In the genomic region with DNA sequence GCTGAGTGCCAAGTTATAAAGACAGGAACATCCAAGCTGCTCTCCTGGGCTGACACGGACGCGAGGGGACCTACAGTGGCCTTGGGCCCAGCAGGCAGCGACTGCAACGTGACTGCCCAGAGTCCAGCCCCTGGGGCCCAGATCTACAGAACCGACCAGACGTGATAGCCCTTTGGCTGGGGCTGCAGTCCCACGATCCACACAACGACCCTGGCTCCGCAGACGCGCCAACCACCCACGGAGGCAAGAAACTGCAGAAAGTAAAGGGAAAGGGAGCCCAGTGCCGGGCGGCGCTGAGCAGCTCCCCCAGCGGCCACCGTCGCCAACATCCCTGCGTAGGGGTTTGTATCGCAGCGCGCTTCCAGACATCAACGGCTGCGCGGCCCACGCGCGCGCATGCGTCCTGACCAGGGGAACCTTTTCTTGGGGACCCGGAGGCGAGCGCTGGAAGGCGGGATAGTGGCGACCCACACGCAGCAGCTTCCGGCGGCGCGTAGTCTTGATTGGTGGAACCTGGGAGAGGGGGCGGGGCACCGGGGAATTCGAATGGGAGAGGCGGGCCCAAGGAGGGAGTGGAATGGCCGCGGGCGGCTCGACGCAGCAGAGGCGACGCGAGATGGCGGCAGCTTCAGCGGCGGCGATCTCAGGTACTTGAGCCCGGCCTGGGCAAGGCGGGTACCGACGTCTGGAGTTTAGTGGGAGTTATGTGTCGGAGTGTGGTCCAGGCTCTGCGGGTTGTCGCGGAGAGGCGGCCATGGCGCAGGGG, we compare ENCODE assay signal across 8 cellular contexts. TPM values are rescaled to one million over a fixed set of nuclear protein-coding genes. Genes with fewer than 3 reads are reported as not detected.
DNase-seq lines count a peak whose midpoint lies in the region; ATAC-seq and TF ChIP-seq lines count a peak whose summit lies in the region.

A gene (plus strand): TSS at position 569 of the 766 bp plus-strand sequence. CDS start 9 bp downstream, at position 578.

- 0 out of 2 replicates have a peak, but pooled peaks cover 9% of the 10 kb centered on the region for H4K20me1 ChIP-seq in PC-9 (ENCODE audit: insufficient read depth)

- peak within 1 kb of the TSS; percentile 98 for H2AFZ ChIP-seq in PC-9

- peak within 1 kb of the TSS; percentile 87 to 96 for H3K9ac ChIP-seq in mucosa of rectum (ENCODE audit: low read depth in 1 of 2, low read length in 2 of 2)

- POLR2A ChIA-PET in PC-9 (lab: Charles Lee; ENCODE audit: unreplicated experiment), result interaction anchor here (0.5 to 1.5 kb wide), 8 partner anchors 14 to 197 kb away, joined by 3 to 18 read pairs (median 4); a partner anchor contains a TSS

- H3K4me3 ChIP-seq in PC-9 (peak within 1 kb of the TSS; percentile 94), epithelial cell of proximal tubule (ENCODE audit: low read depth, low read length) (peak within 1 kb of the TSS; percentile 97), mucosa of rectum (ENCODE audit: low read length in 2 of 2) (peak within 1 kb of the TSS; percentile 94 to 99)

- DNase-seq in DMS79 (lab: John Stamatoyannopoulos, UW) (peak; percentile 96), KBM-7 (peak; percentile 99), PC-9 (peak; percentile 96 to 100), epithelial cell of proximal tubule (ENCODE audit: low read depth) (peak; percentile 70)
- DNase-seq in activated T-cell treated with anti-CD3 and anti-CD28 coated beads, Interleukin-2, amount 50 U/mL, for 1 hour, result peak; percentile 99
- peak; percentile 100 for DNase-seq in stimulated activated CD8-positive, alpha-beta memory T cell treated with anti-CD3 and anti-CD28 coated beads, Interleukin-4, amount 100 ng/mL, for 48 hours

- H3K27ac ChIP-seq in PC-9, result 0 out of 2 replicates have a peak within 1 kb of the TSS, but pooled peaks have one; percentile 10
- peak within 1 kb of the TSS; percentile 80 to 94 for H3K27ac ChIP-seq in mucosa of rectum (ENCODE audit: low read depth in 2 of 2, low read length in 2 of 2)

- H3K36me3 ChIP-seq in PC-9 (ENCODE audit: low read depth) (no peaks in the 10 kb centered on the region), mucosa of rectum (ENCODE audit: control insufficient read depth in 2 of 2, insufficient read depth in 2 of 2, low read length in 2 of 2) (no peaks in the 10 kb centered on the region)

- peak within 1 kb of the TSS; percentile 94 for H3K4me2 ChIP-seq in PC-9

- no peaks in the 10 kb centered on the region for H3K9me2 ChIP-seq in PC-9 (ENCODE audit: insufficient read depth)

- CTCF ChIA-PET in PC-9 (lab: Charles Lee), result interaction anchor here (0.6 to 1.6 kb wide), 3 partner anchors 25 to 61 kb away, joined by 3 to 7 read pairs (median 4); a partner anchor contains a TSS

- peak; percentile 76 for ATAC-seq in GM21717 (IDR thresholded peaks at IDR 0.05; ENCODE audit: unreplicated experiment)

- peaks cover 17% of the 10 kb centered on the region for H3K4me1 ChIP-seq in PC-9 (replicated peaks; ENCODE audit: insufficient read depth)
- H3K4me1 ChIP-seq in mucosa of rectum (ENCODE audit: control insufficient read depth in 2 of 2, insufficient read depth in 2 of 2, low read length in 2 of 2), result peaks cover 9 to 22% of the 10 kb centered on the region in 2 donors

- TF ChIP-seq CTCF in PC-9 (conservative IDR thresholded peaks at IDR 0.05) (peak; percentile 81), epithelial cell of proximal tubule (conservative IDR thresholded peaks at IDR 0.05; ENCODE audit: low read depth, low read length) (peak; percentile 57)

- H3F3A ChIP-seq in PC-9 (ENCODE audit: insufficient read depth, low read depth), result peaks cover 10% of the 10 kb centered on the region

- BruUV-seq in PC-9 (replicated peaks; lab: Mats Ljungman, UMichigan), result no TSS peak

- H3K9me3 ChIP-seq in PC-9 (ENCODE audit: insufficient read depth, low read depth), result no peaks in the 10 kb centered on the region
- no peaks in the 10 kb centered on the region for H3K9me3 ChIP-seq in mucosa of rectum (ENCODE audit: control insufficient read depth in 2 of 2, low read length in 2 of 2)

- intact Hi-C loops in PC-9 (cut with micrococcal nuclease; ENCODE audit: unreplicated experiment), result loop anchor here (1.0 kb wide), 3 partner anchors 15 to 90 kb away; no protein-coding TSS in a partner anchor

- peaks cover 48% of the 10 kb centered on the region for H3K79me2 ChIP-seq in PC-9 (ENCODE audit: low read depth)

- H3K27me3 ChIP-seq in PC-9 (ENCODE audit: insufficient read depth, low read depth) (no peaks in the 10 kb centered on the region), mucosa of rectum (ENCODE audit: control insufficient read depth in 2 of 2, insufficient read depth in 2 of 2, low read length in 2 of 2) (no peaks in the 10 kb centered on the region)

- in situ Hi-C loops in KBM-7 (cut with MboI; ENCODE audit: low pct_unique_long_range_greater_than_20kb, low sequenced_read_pairs), result no loop called here

RNA-seq across cellular contexts. Expression of the gene that starts here (rescaled TPM):
- total RNA-seq in PC-9 (2021) (179 and 195 TPM in 2 replicates), epithelial cell of proximal tubule (105 and 118 TPM in 2 replicates)

Comparison
In these comparisons a context has a peak if more than half of its experiments do, and no peak if none do; other contexts are left out.
1. Peak in every context shown above with its lines: DNase-seq, ATAC-seq, H3K4me3 ChIP-seq and H3K27ac ChIP-seq.